In the genomic region with DNA sequence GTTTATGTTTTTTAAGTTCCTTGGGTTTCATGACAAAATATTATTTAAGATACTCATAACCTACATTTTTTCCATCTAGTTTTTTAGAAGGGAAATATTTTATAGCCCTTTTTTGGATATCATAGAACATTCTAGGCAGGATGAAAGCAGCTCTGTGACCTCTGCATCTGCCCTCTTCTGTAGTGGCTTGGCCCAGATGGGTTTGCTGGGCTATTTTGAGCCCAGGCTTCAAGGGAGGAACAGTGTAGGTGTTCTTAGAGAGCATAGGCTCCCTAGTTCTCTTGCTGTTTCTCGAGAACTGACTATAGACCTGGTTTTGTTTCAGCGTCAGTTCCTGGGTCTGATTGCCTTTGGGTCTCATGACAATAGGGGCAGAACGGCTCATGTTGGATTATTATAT, we compare ENCODE assay signal across 25 cellular contexts. TPM values are rescaled to one million over a fixed set of nuclear protein-coding genes. Genes with fewer than 3 reads are reported as not detected.
"Had no signal": no experiment of that assay in that cellular context is flagged by ENCODE, and none has a peak within 500 bp of the region (broad histone marks: within the 10 kb centered on the region; RNA-seq: fewer than 3 reads in every experiment).

No MANE protein-coding gene starts in this region.

- H3K36me3 ChIP-seq: SJSA1 had no signal

- H3K4me1 ChIP-seq: SJSA1 had no signal

- H3K4me3 ChIP-seq: SJSA1, SK-N-MC had no signal

- H3K27ac ChIP-seq: RWPE1, SJSA1, SK-N-MC had no signal

- H3K27me3 ChIP-seq: SJSA1 had no signal

- DNase-seq: KBM-7; MV-4-11; NCI-H1048; NCI-H1105; NCI-H1417; NCI-H1436 treated with DMSO at 0.1 percent for 48 hours; NCI-H1694; NCI-H1930; NCI-H2081; NCI-H2171; NCI-H226; NCI-H446; NCI-H510A; NCI-H524 treated with DMSO at 0.1 percent for 48 hours; NCI-H69; NCI-H774; NK-92 treated with Interleukin-12 subunit alpha and Interleukin-12 subunit beta, amount 100 ng/mL, for 24 hours; PC-3; SIG-M5 had no signal

- H3K9me3 ChIP-seq: SJSA1 had no signal

- ATAC-seq: Panc1, PC-3 had no signal

RNA-seq across cellular contexts. Expression of a gene that starts 50.6 kb away (rescaled TPM):
- total RNA-seq: OCI-LY7, SJSA1 had no signal

RNA-seq across cellular contexts. Expression of a gene that starts 56.8 kb away (rescaled TPM):
- total RNA-seq: HT-29, OCI-LY7, PC-3, SJSA1 had no signal

RNA-seq across cellular contexts. Expression of a gene that starts 57.8 kb away (rescaled TPM):
- total RNA-seq: HT-29, OCI-LY7, PC-3 had no signal
